In the genomic region with DNA sequence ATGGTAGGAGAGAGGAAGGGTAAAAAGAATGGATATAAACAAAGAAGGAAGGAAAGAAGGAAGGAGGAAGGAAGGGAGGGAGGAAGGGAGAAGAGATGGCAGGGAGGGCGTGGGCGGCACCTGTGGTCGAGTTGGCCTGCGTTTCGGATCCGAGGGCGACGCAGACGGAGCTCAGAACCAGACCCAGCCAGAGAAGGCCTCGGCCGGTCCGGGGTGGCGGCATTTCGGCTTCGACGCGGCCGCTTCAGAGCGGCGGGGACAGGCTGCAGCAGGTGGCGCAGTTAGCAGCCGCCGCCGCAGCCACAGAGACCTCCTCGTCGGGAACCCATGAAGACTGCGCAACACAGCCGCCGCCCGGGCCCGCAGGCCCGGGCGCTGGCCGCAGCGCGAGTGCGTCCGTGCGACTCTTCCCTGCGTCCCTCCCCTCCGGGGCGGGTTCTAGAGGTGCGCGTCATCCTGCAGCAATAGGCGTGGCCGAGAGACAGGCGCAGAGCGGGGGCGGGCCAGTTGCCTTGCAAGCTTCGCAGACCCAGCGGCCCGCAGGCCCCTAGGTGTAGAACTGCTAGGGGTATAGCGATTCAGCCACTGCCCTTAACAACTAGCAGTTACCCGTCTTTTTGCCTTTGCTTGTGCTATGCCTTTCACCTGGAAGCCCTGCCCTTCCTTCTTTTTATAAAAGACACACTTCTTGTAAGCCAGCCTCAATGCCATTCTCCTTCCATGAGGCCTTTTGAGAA, we compare ENCODE assay signal across 1 cellular context.
TF ChIP-seq lines count a peak whose summit lies in the region.

A gene with protein sequence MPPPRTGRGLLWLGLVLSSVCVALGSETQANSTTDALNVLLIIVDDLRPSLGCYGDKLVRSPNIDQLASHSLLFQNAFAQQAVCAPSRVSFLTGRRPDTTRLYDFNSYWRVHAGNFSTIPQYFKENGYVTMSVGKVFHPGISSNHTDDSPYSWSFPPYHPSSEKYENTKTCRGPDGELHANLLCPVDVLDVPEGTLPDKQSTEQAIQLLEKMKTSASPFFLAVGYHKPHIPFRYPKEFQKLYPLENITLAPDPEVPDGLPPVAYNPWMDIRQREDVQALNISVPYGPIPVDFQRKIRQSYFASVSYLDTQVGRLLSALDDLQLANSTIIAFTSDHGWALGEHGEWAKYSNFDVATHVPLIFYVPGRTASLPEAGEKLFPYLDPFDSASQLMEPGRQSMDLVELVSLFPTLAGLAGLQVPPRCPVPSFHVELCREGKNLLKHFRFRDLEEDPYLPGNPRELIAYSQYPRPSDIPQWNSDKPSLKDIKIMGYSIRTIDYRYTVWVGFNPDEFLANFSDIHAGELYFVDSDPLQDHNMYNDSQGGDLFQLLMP (minus strand): TSS at position 392 of the 737 bp plus-strand sequence. CDS start 169 bp downstream, at position 223.

TF ChIP-seq in WTC11, 78 proteins besides CTCF, POLR2A, EP300 and RAD21 (continued from another document):
- TF ChIP-seq, protein P1, sequence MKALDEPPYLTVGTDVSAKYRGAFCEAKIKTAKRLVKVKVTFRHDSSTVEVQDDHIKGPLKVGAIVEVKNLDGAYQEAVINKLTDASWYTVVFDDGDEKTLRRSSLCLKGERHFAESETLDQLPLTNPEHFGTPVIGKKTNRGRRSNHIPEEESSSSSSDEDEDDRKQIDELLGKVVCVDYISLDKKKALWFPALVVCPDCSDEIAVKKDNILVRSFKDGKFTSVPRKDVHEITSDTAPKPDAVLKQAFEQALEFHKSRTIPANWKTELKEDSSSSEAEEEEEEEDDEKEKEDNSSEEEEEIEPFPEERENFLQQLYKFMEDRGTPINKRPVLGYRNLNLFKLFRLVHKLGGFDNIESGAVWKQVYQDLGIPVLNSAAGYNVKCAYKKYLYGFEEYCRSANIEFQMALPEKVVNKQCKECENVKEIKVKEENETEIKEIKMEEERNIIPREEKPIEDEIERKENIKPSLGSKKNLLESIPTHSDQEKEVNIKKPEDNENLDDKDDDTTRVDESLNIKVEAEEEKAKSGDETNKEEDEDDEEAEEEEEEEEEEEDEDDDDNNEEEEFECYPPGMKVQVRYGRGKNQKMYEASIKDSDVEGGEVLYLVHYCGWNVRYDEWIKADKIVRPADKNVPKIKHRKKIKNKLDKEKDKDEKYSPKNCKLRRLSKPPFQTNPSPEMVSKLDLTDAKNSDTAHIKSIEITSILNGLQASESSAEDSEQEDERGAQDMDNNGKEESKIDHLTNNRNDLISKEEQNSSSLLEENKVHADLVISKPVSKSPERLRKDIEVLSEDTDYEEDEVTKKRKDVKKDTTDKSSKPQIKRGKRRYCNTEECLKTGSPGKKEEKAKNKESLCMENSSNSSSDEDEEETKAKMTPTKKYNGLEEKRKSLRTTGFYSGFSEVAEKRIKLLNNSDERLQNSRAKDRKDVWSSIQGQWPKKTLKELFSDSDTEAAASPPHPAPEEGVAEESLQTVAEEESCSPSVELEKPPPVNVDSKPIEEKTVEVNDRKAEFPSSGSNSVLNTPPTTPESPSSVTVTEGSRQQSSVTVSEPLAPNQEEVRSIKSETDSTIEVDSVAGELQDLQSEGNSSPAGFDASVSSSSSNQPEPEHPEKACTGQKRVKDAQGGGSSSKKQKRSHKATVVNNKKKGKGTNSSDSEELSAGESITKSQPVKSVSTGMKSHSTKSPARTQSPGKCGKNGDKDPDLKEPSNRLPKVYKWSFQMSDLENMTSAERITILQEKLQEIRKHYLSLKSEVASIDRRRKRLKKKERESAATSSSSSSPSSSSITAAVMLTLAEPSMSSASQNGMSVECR (CRISPR knock-in tag; IDR thresholded peaks at IDR 0.05; ENCODE audit: borderline replicate concordance): no peak
- TF ChIP-seq PRRX2 (CRISPR knock-in tag; IDR thresholded peaks at IDR 0.05) (no peak), EMX1 (CRISPR knock-in tag; IDR thresholded peaks at IDR 0.05) (no peak)
- TF ChIP-seq, protein P2, sequence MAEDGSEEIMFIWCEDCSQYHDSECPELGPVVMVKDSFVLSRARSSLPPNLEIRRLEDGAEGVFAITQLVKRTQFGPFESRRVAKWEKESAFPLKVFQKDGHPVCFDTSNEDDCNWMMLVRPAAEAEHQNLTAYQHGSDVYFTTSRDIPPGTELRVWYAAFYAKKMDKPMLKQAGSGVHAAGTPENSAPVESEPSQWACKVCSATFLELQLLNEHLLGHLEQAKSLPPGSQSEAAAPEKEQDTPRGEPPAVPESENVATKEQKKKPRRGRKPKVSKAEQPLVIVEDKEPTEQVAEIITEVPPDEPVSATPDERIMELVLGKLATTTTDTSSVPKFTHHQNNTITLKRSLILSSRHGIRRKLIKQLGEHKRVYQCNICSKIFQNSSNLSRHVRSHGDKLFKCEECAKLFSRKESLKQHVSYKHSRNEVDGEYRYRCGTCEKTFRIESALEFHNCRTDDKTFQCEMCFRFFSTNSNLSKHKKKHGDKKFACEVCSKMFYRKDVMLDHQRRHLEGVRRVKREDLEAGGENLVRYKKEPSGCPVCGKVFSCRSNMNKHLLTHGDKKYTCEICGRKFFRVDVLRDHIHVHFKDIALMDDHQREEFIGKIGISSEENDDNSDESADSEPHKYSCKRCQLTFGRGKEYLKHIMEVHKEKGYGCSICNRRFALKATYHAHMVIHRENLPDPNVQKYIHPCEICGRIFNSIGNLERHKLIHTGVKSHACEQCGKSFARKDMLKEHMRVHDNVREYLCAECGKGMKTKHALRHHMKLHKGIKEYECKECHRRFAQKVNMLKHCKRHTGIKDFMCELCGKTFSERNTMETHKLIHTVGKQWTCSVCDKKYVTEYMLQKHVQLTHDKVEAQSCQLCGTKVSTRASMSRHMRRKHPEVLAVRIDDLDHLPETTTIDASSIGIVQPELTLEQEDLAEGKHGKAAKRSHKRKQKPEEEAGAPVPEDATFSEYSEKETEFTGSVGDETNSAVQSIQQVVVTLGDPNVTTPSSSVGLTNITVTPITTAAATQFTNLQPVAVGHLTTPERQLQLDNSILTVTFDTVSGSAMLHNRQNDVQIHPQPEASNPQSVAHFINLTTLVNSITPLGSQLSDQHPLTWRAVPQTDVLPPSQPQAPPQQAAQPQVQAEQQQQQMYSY (CRISPR knock-in tag; IDR thresholded peaks at IDR 0.05): no peak
- TF ChIP-seq, protein P3, sequence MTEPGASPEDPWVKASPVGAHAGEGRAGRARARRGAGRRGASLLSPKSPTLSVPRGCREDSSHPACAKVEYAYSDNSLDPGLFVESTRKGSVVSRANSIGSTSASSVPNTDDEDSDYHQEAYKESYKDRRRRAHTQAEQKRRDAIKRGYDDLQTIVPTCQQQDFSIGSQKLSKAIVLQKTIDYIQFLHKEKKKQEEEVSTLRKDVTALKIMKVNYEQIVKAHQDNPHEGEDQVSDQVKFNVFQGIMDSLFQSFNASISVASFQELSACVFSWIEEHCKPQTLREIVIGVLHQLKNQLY (CRISPR knock-in tag; IDR thresholded peaks at IDR 0.05): no peak
TF ChIP-seq in WTC11: peak in this region for 0.
